2 cellular contexts compared by ENCODE assay signal in genomic region chr17:41723801-41724475, GRCh38.
TF ChIP-seq lines count a peak whose summit lies in the region.

No MANE protein-coding gene starts in this region.

TF ChIP-seq in HepG2, 621 proteins besides CTCF, POLR2A, EP300 and RAD21:
- TF ChIP-seq ZNF768 (CRISPR knock-in tag; IDR thresholded peaks at IDR 0.05) (peak; percentile 84), ZFP91 (CRISPR knock-in tag; IDR thresholded peaks at IDR 0.05; ENCODE audit: borderline replicate concordance) (0 out of 2 replicates have a peak, but pooled peaks have one; percentile 44), BHLHE40 (IDR thresholded peaks at IDR 0.05; ENCODE audit: low read length) (peak; percentile 73), RXRA (CRISPR knock-in tag; IDR thresholded peaks at IDR 0.05) (peak; percentile 24; the same call in 1 of the 2 replicates), ZNF354B (CRISPR knock-in tag; IDR thresholded peaks at IDR 0.05) (no peak), ZBTB33 (CRISPR knock-in tag; IDR thresholded peaks at IDR 0.05) (no peak)

TF ChIP-seq in K562, 482 proteins besides CTCF, POLR2A, EP300 and RAD21:
- TF ChIP-seq YY1 (IDR thresholded peaks at IDR 0.05; ENCODE audit: borderline replicate concordance in 1 of 3, control insufficient read depth in 1 of 3, extremely low read depth in 1 of 3, insufficient read depth in 3 of 3, insufficient read length in 1 of 3, insufficient replicate concordance in 2 of 3, low read depth in 1 of 3, low read length in 2 of 3) (peak in 1 of 3 experiments; percentile 53), ZBTB34 (CRISPR knock-in tag; IDR thresholded peaks at IDR 0.05) (no peak), BHLHE40 (IDR thresholded peaks at IDR 0.05; ENCODE audit: low read length) (peak; percentile 68)
